ENCODE assay signal across 26 cellular contexts in the genomic region with DNA sequence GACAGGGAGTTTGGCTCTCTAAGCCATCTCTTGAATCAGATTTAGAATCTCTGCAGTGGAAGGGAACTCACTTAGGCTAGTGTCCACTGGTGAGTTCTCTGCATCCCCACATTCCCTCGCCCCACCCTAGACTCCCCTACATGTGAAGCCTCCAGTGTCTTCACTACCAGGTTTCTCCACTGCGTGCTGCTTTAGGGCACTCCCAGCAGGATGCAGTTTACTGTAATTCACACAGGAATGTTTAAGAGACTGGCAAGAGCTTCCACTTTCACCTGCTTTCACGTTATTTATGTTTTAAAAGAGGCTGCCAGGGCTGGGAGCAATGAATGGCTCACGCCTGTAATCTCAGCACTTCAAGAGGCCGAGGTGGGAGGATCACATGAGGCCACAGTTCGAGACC.
"Had no signal": no experiment of that assay in that cellular context is flagged by ENCODE, and none has a peak within 500 bp of the region (broad histone marks: within the 10 kb centered on the region; RNA-seq: fewer than 3 reads in every experiment).

No MANE protein-coding gene starts in this region.

- H3K36me3 Mint-ChIP-seq: natural killer cell treated with Interleukin-12 subunit alpha and Interleukin-12 subunit beta and Interleukin-15 and Interleukin-18, amount 100 ng/mL, for 72 hours had no signal

- H3K27ac ChIP-seq: coronary artery, gastroesophageal sphincter, heart left ventricle, hepatocyte, lower lobe of right lung, parathyroid adenoma, right atrium auricular region, suprapubic skin, transverse colon, upper lobe of right lung, uterus had no signal

- H3K27ac Mint-ChIP-seq: natural killer cell treated with Interleukin-12 subunit alpha and Interleukin-12 subunit beta and Interleukin-15 and Interleukin-18, amount 100 ng/mL, for 72 hours; progenitor cell of endocrine pancreas; stimulated activated naive CD8-positive, alpha-beta T cell treated with anti-CD3 and anti-CD28 coated beads, Interleukin-15, amount 100 ng/mL, for 72 hours had no signal

- H3K9ac ChIP-seq: parathyroid adenoma had no signal

- H3K9me3 Mint-ChIP-seq: natural killer cell treated with Interleukin-12 subunit alpha and Interleukin-12 subunit beta and Interleukin-15 and Interleukin-18, amount 100 ng/mL, for 72 hours; neural crest cell; stimulated activated naive CD8-positive, alpha-beta T cell treated with anti-CD3 and anti-CD28 coated beads, Interleukin-15, amount 100 ng/mL, for 72 hours had no signal

- DNase-seq: dermis blood vessel endothelial cell; effector memory CD4-positive, alpha-beta T cell; heart left ventricle; left cardiac atrium; left ventricle myocardium superior; lower lobe of right lung; stimulated activated CD4-positive, alpha-beta T cell treated with anti-CD3 and anti-CD28 coated beads, Interleukin-12 subunit alpha, Interleukin-12 subunit beta, amount 100 ng/mL, for 4 hours; stimulated activated CD4-positive, alpha-beta T cell treated with anti-CD3 and anti-CD28 coated beads, Interleukin-1b, Interleukin-23, amount 100 ng/mL, for 48 hours; stimulated activated CD4-positive, alpha-beta T cell treated with anti-CD3 and anti-CD28 coated beads, Interleukin-4, amount 100 ng/mL, for 1 hour; stimulated activated CD8-positive, alpha-beta memory T cell treated with anti-CD3 and anti-CD28 coated beads, Interleukin-4, amount 100 ng/mL, for 48 hours; stimulated activated naive CD4-positive, alpha-beta T cell; stimulated activated naive CD8-positive, alpha-beta T cell treated with anti-CD3 and anti-CD28 coated beads, Interleukin-15, amount 100 ng/mL, for 72 hours; transverse colon; upper lobe of right lung; uterus had no signal

- H3K4me3 Mint-ChIP-seq: natural killer cell treated with Interleukin-12 subunit alpha and Interleukin-12 subunit beta and Interleukin-15 and Interleukin-18, amount 100 ng/mL, for 72 hours; neural crest cell; stimulated activated naive CD8-positive, alpha-beta T cell treated with anti-CD3 and anti-CD28 coated beads, Interleukin-15, amount 100 ng/mL, for 72 hours had no signal

- H3K4me2 ChIP-seq: hepatocyte, smooth muscle cell had no signal

- H3K4me3 ChIP-seq: coronary artery, gastroesophageal sphincter, heart left ventricle, hepatocyte, lower lobe of right lung, right atrium auricular region, smooth muscle cell, suprapubic skin, transverse colon, upper lobe of right lung, uterus had no signal

- H2AFZ ChIP-seq: hepatocyte, parathyroid adenoma had no signal

- H3K4me1 ChIP-seq: gastroesophageal sphincter, lower lobe of right lung, parathyroid adenoma, right atrium auricular region, suprapubic skin, transverse colon, uterus had no signal

- H3K9me3 ChIP-seq: gastroesophageal sphincter, heart left ventricle, lower lobe of right lung, right atrium auricular region, suprapubic skin, transverse colon, upper lobe of right lung, uterus had no signal

- H3K79me2 ChIP-seq: hepatocyte, parathyroid adenoma had no signal

- H3K36me3 ChIP-seq: gastroesophageal sphincter, heart left ventricle, lower lobe of right lung, right atrium auricular region, suprapubic skin, transverse colon, upper lobe of right lung, uterus had no signal

- H3K27me3 ChIP-seq: hepatocyte, right atrium auricular region, suprapubic skin, transverse colon, upper lobe of right lung, uterus had no signal

- ATAC-seq: gastroesophageal sphincter; heart left ventricle; left cardiac atrium; left ventricle myocardium superior; lower lobe of right lung; natural killer cell treated with Interleukin-12 subunit alpha and Interleukin-12 subunit beta and Interleukin-15 and Interleukin-18, amount 100 ng/mL, for 72 hours; sciatic nerve; stimulated activated naive CD8-positive, alpha-beta T cell treated with anti-CD3 and anti-CD28 coated beads, Interleukin-15, amount 100 ng/mL, for 72 hours; upper lobe of right lung had no signal
